ENCODE assay signal across 18 cellular contexts in the genomic region with DNA sequence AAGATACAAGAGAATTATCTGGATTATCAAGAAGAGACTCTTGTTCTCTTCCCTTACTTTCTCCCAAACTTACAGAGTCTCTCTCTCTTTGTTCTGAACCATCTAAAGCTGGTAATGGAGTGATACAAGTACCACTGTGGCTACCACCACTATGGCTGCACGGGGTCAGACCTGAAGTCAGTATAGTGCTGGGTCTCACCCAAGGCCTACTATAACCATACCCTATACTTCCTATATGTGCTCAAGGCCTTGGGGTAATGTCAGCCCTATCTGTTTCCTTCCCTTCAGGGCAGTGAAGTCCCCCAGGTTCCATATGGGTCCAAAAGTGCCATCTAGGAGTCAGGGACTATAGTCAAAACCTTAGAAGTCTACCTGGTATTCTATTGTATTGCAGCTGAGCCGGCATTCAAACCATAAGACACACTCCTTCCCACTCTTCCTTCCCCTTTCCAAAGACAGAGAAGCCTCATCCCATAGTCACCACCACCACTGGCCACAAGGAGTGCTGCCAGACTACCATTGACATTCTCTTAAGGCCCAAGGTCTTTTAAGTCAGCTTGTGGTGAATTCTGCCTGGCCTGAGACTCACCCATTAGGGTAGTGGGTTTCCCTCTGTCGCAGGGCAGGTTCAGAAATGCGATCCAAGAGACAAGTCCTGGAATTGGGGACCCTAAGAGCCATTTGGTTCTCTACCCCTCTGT.
"Had no signal": no experiment of that assay in that cellular context is flagged by ENCODE, and none has a peak within 500 bp of the region (broad histone marks: within the 10 kb centered on the region; RNA-seq: fewer than 3 reads in every experiment).

No MANE protein-coding gene starts in this region.

- H3K9me3 Mint-ChIP-seq: activated T-helper 2 cell treated with anti-CD3 and anti-CD28 coated beads, Interferon-gamma antibody, Interleukin-2, Interleukin-4, amounts not matched to agents 10 μg/mL and 5 μg/mL and 100 μg/mL, durations not matched to agents 14 hours and 24 hours and 36 hours had no signal

- H3K36me3 ChIP-seq: left lung, suprapubic skin had no signal

- H3K27ac ChIP-seq: left lung, suprapubic skin had no signal

- H3K4me2 ChIP-seq: smooth muscle cell had no signal

- DNase-seq: activated CD4-positive, alpha-beta T cell treated with anti-CD3 and anti-CD28 coated beads for 1 hour; activated CD4-positive, alpha-beta T cell treated with anti-CD3 and anti-CD28 coated beads, Interleukin-2, amount 50 U/mL, for 48 hours; activated CD8-positive, alpha-beta memory T cell treated with anti-CD3 and anti-CD28 coated beads, Interleukin-2, amount 10 ng/mL, durations not matched to agents 7 days and 5 days; activated naive CD4-positive, alpha-beta T cell treated with anti-CD3 and anti-CD28 coated beads for 36 hours; activated T-cell treated with anti-CD3 and anti-CD28 coated beads, Interleukin-2, amount 50 U/mL, for 1 hour; kidney; left lung; mammary epithelial cell; natural killer cell; occipital lobe; right cardiac atrium; stimulated activated naive CD8-positive, alpha-beta T cell treated with anti-CD3 and anti-CD28 coated beads, Interleukin-15, Interleukin-2, amounts not matched to agents 100 U/mL and 50 U/mL, for 24 hours; T-helper 9 cell had no signal

- H3K36me3 Mint-ChIP-seq: activated CD8-positive, alpha-beta memory T cell treated with anti-CD3 and anti-CD28 coated beads, Interleukin-2, amount 10 ng/mL, durations not matched to agents 7 days and 5 days; natural killer cell had no signal

- H3K4me3 Mint-ChIP-seq: activated CD8-positive, alpha-beta memory T cell treated with anti-CD3 and anti-CD28 coated beads, Interleukin-2, amount 10 ng/mL, durations not matched to agents 7 days and 5 days; activated naive CD4-positive, alpha-beta T cell treated with anti-CD3 and anti-CD28 coated beads for 36 hours; natural killer cell had no signal

- H3K27me3 Mint-ChIP-seq: activated CD8-positive, alpha-beta memory T cell treated with anti-CD3 and anti-CD28 coated beads, Interleukin-2, amount 10 ng/mL, durations not matched to agents 7 days and 5 days; progenitor cell of endocrine pancreas had no signal

- H3K27ac Mint-ChIP-seq: activated CD8-positive, alpha-beta memory T cell treated with anti-CD3 and anti-CD28 coated beads, Interleukin-2, amount 10 ng/mL, durations not matched to agents 7 days and 5 days; activated naive CD4-positive, alpha-beta T cell treated with anti-CD3 and anti-CD28 coated beads for 36 hours; activated T-helper 2 cell treated with anti-CD3 and anti-CD28 coated beads, Interferon-gamma antibody, Interleukin-2, Interleukin-4, amounts not matched to agents 10 μg/mL and 5 μg/mL and 100 μg/mL, durations not matched to agents 14 hours and 24 hours and 36 hours; natural killer cell; progenitor cell of endocrine pancreas had no signal

- H3K4me1 ChIP-seq: left lung, suprapubic skin had no signal

- H3K27me3 ChIP-seq: left lung, suprapubic skin had no signal

- FAIRE-seq: astrocyte, kidney had no signal

- ATAC-seq: activated CD8-positive, alpha-beta memory T cell treated with anti-CD3 and anti-CD28 coated beads, Interleukin-2, amount 10 ng/mL, durations not matched to agents 7 days and 5 days; left lung; natural killer cell; right cardiac atrium; stimulated activated naive CD8-positive, alpha-beta T cell treated with anti-CD3 and anti-CD28 coated beads, Interleukin-15, Interleukin-2, amounts not matched to agents 100 U/mL and 50 U/mL, for 24 hours had no signal

- H3K4me3 ChIP-seq: left lung, smooth muscle cell, suprapubic skin had no signal

- H3K4me1 Mint-ChIP-seq: activated CD8-positive, alpha-beta memory T cell treated with anti-CD3 and anti-CD28 coated beads, Interleukin-2, amount 10 ng/mL, durations not matched to agents 7 days and 5 days; natural killer cell had no signal

- H3K9me3 ChIP-seq: suprapubic skin had no signal
